In the genomic region with DNA sequence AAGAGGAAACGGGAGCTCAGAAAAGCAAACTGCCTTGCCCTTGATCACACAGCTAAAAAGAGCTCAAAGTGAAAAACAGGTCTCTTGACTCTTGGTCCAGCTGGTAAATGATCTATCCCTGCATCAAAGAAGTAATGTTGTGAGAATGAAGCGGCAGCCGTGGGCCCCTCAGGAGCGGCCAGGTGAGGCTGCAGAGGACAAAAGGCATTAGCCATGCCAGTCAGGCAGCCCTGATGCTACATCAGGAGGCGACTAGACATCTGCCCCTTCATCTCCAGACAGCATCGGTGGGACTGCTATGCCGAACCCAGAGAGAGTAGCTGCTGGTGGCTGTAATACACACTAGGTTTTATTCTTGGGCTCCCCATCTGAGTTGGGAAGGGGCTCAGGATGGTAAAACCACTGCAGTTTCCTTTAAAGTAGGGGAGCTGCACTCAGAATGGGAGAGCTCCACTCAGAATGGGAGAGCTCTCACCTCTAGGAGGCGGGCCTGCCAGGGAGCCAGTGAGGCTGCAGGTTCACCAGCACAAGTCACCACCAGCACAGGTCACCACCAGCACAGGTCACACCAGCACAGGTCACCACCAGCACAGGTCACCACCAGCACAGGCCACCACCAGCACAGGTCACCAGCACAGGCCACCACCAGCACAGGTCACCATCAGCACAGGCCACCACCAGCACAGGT, we compare ENCODE assay signal across 2 cellular contexts.
TF ChIP-seq lines count a peak whose summit lies in the region.

No MANE protein-coding gene starts in this region.

TF ChIP-seq in H1, 55 proteins besides CTCF, POLR2A, EP300 and RAD21:
- TF ChIP-seq RBBP5 (IDR thresholded peaks at IDR 0.05; ENCODE audit: borderline replicate concordance, low read depth, low read length) (no peak), EZH2 (IDR thresholded peaks at IDR 0.05; ENCODE audit: low read depth, low read length, severe bottlenecking) (no peak), JUND (IDR thresholded peaks at IDR 0.05; ENCODE audit: low read length) (no peak), CHD1 (IDR thresholded peaks at IDR 0.05; ENCODE audit: low read depth, low read length) (no peak), ASH2L (IDR thresholded peaks at IDR 0.05; ENCODE audit: low read length) (no peak), HDAC2 (IDR thresholded peaks at IDR 0.05; ENCODE audit: borderline replicate concordance in 1 of 2, low read depth in 2 of 2, low read length in 2 of 2) (no peak), SP4 (IDR thresholded peaks at IDR 0.05; ENCODE audit: low read length) (no peak), SIRT6 (IDR thresholded peaks at IDR 0.05; ENCODE audit: low read length) (no peak), MAFK (IDR thresholded peaks at IDR 0.05; ENCODE audit: low read depth, low read length) (no peak), MAX (IDR thresholded peaks at IDR 0.05) (no peak), HDAC6 (IDR thresholded peaks at IDR 0.05; ENCODE audit: low read depth, low read length) (no peak), SP1 (IDR thresholded peaks at IDR 0.05; ENCODE audit: low read depth, low read length) (no peak), TEAD4 (IDR thresholded peaks at IDR 0.05; ENCODE audit: low read depth, low read length) (no peak), RXRA (IDR thresholded peaks at IDR 0.05; ENCODE audit: insufficient read depth, low read depth, low read length) (no peak), RFX5 (IDR thresholded peaks at IDR 0.05; ENCODE audit: borderline replicate concordance, low read depth, low read length) (no peak), YY1 (IDR thresholded peaks at IDR 0.05; ENCODE audit: low read depth, low read length) (no peak), CHD2 (IDR thresholded peaks at IDR 0.05; ENCODE audit: low read length) (no peak), CEBPB (IDR thresholded peaks at IDR 0.05; ENCODE audit: low read depth, low read length) (no peak), POLR2AphosphoS5 (IDR thresholded peaks at IDR 0.05; ENCODE audit: low read depth, low read length) (no peak)

TF ChIP-seq in HepG2, 621 proteins besides CTCF, POLR2A, EP300 and RAD21:
- TF ChIP-seq, protein P1, sequence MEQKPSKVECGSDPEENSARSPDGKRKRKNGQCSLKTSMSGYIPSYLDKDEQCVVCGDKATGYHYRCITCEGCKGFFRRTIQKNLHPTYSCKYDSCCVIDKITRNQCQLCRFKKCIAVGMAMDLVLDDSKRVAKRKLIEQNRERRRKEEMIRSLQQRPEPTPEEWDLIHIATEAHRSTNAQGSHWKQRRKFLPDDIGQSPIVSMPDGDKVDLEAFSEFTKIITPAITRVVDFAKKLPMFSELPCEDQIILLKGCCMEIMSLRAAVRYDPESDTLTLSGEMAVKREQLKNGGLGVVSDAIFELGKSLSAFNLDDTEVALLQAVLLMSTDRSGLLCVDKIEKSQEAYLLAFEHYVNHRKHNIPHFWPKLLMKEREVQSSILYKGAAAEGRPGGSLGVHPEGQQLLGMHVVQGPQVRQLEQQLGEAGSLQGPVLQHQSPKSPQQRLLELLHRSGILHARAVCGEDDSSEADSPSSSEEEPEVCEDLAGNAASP (CRISPR knock-in tag; IDR thresholded peaks at IDR 0.05; ENCODE audit: borderline replicate concordance), result no peak
- TF ChIP-seq, protein P2, sequence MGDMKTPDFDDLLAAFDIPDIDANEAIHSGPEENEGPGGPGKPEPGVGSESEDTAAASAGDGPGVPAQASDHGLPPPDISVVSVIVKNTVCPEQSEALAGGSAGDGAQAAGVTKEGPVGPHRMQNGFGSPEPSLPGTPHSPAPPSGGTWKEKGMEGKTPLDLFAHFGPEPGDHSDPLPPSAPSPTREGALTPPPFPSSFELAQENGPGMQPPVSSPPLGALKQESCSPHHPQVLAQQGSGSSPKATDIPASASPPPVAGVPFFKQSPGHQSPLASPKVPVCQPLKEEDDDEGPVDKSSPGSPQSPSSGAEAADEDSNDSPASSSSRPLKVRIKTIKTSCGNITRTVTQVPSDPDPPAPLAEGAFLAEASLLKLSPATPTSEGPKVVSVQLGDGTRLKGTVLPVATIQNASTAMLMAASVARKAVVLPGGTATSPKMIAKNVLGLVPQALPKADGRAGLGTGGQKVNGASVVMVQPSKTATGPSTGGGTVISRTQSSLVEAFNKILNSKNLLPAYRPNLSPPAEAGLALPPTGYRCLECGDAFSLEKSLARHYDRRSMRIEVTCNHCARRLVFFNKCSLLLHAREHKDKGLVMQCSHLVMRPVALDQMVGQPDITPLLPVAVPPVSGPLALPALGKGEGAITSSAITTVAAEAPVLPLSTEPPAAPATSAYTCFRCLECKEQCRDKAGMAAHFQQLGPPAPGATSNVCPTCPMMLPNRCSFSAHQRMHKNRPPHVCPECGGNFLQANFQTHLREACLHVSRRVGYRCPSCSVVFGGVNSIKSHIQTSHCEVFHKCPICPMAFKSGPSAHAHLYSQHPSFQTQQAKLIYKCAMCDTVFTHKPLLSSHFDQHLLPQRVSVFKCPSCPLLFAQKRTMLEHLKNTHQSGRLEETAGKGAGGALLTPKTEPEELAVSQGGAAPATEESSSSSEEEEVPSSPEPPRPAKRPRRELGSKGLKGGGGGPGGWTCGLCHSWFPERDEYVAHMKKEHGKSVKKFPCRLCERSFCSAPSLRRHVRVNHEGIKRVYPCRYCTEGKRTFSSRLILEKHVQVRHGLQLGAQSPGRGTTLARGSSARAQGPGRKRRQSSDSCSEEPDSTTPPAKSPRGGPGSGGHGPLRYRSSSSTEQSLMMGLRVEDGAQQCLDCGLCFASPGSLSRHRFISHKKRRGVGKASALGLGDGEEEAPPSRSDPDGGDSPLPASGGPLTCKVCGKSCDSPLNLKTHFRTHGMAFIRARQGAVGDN (CRISPR knock-in tag; IDR thresholded peaks at IDR 0.05), result peak; percentile 24; the same call in 1 of the 2 replicates
- TF ChIP-seq, protein P3, sequence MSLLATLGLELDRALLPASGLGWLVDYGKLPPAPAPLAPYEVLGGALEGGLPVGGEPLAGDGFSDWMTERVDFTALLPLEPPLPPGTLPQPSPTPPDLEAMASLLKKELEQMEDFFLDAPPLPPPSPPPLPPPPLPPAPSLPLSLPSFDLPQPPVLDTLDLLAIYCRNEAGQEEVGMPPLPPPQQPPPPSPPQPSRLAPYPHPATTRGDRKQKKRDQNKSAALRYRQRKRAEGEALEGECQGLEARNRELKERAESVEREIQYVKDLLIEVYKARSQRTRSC (CRISPR knock-in tag; IDR thresholded peaks at IDR 0.05; ENCODE audit: low read depth), result no peak
- TF ChIP-seq PAXIP1 (CRISPR knock-in tag; conservative IDR thresholded peaks at IDR 0.05), result 0 out of 2 replicates have a peak, but pooled peaks have one; percentile 19
- no peak for TF ChIP-seq ARNT2 (CRISPR knock-in tag; IDR thresholded peaks at IDR 0.05; ENCODE audit: low read depth)
- TF ChIP-seq HNF1B (CRISPR knock-in tag; IDR thresholded peaks at IDR 0.05), result no peak
- 0 out of 2 replicates have a peak, but pooled peaks have one; percentile 7 for TF ChIP-seq TCF7 (IDR thresholded peaks at IDR 0.05; ENCODE audit: low read depth)
- TF ChIP-seq SETDB1 (CRISPR knock-in tag; IDR thresholded peaks at IDR 0.05; ENCODE audit: borderline replicate concordance), result no peak
- TF ChIP-seq ESRRA (CRISPR knock-in tag; IDR thresholded peaks at IDR 0.05; ENCODE audit: low read depth), result no peak
- TF ChIP-seq KDM6A (CRISPR knock-in tag; IDR thresholded peaks at IDR 0.05; ENCODE audit: low read depth), result no peak
- no peak for TF ChIP-seq CBX1 (IDR thresholded peaks at IDR 0.05; ENCODE audit: low read depth)
- TF ChIP-seq, protein P4, sequence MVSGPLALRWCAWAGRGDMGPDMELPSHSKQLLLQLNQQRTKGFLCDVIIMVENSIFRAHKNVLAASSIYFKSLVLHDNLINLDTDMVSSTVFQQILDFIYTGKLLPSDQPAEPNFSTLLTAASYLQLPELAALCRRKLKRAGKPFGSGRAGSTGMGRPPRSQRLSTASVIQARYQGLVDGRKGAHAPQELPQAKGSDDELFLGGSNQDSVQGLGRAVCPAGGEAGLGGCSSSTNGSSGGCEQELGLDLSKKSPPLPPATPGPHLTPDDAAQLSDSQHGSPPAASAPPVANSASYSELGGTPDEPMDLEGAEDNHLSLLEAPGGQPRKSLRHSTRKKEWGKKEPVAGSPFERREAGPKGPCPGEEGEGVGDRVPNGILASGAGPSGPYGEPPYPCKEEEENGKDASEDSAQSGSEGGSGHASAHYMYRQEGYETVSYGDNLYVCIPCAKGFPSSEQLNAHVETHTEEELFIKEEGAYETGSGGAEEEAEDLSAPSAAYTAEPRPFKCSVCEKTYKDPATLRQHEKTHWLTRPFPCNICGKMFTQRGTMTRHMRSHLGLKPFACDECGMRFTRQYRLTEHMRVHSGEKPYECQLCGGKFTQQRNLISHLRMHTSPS (CRISPR knock-in tag; IDR thresholded peaks at IDR 0.05; ENCODE audit: low read depth), result no peak
- no peak for TF ChIP-seq TFDP2 (CRISPR knock-in tag; IDR thresholded peaks at IDR 0.05)
